Comparison of ENCODE assay signal across 16 cellular contexts in genomic region chr13:99122171-99122570, GRCh38.
"Had no signal": no experiment of that assay in that cellular context is flagged by ENCODE, and none has a peak within 500 bp of the region (broad histone marks: within the 10 kb centered on the region; RNA-seq: fewer than 3 reads in every experiment).

No MANE protein-coding gene starts in this region.

- ATAC-seq: gastrocnemius medialis, heart left ventricle, left lung, mucosa of descending colon had no signal

- H3K36me3 ChIP-seq: gastrocnemius medialis, heart left ventricle, left lung, tibial artery had no signal

- DNase-seq: activated B cell treated with CpG ODN at 0.5 μM for 24 hours; activated CD4-positive, alpha-beta T cell treated with anti-CD3 and anti-CD28 coated beads for 4 hours; activated gamma-delta T cell treated with Interleukin-2 at 50 U/mL for 16 hours; effector CD4-positive, alpha-beta T cell; gastrocnemius medialis; heart left ventricle; left lung; mucosa of descending colon; occipital lobe; stimulated activated CD4-positive, alpha-beta T cell treated with anti-CD3 and anti-CD28 coated beads, Interleukin-12 subunit alpha, Interleukin-12 subunit beta, amount 100 ng/mL, for 4 hours; stimulated activated CD4-positive, alpha-beta T cell treated with anti-CD3 and anti-CD28 coated beads, Interleukin-1b, Interleukin-23, amount 100 ng/mL, for 48 hours; stimulated activated CD8-positive, alpha-beta memory T cell treated with anti-CD3 and anti-CD28 coated beads, Interleukin-4, amount 100 ng/mL, for 48 hours; stimulated activated naive CD4-positive, alpha-beta T cell treated with Interleukin-2 at 50 U/mL for 16 hours; T-helper 9 cell; tibial artery had no signal

- FAIRE-seq: bronchial epithelial cell had no signal

- H3K27ac ChIP-seq: gastrocnemius medialis, heart left ventricle, left lung, tibial artery had no signal

- H3K9me3 ChIP-seq: gastrocnemius medialis, heart left ventricle, left lung, mucosa of descending colon, tibial artery had no signal

- H3K27me3 ChIP-seq: gastrocnemius medialis, tibial artery had no signal

- H3K4me1 ChIP-seq: gastrocnemius medialis had no signal

- H3K4me3 ChIP-seq: gastrocnemius medialis, heart left ventricle, left lung, mucosa of descending colon, tibial artery had no signal
